35 cellular contexts compared by ENCODE assay signal in the genomic region with DNA sequence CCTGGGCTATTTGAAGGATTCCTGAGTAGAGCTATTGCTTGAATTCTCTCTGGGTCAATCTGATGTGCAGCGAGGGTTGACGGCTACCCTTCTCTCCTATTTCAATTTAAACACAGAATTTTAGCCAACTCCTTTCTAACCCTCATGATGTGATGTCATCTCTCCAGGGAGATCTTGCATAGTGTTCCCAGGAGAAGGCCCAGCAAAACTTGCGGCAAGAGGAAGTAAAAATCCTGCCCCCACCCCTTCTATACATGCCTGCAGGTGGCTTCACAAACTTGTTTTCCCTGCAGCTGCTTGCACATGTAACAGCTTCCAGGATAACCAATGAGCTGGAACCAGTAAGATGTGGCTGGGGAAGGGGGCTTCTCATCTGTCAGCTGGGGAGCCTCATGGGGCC.
"Had no signal": no experiment of that assay in that cellular context is flagged by ENCODE, and none has a peak within 500 bp of the region (broad histone marks: within the 10 kb centered on the region; RNA-seq: fewer than 3 reads in every experiment).

No MANE protein-coding gene starts in this region.

- H3K36me3 ChIP-seq: ascending aorta, cardiac muscle cell had no signal

- H3K9me3 Mint-ChIP-seq: activated CD8-positive, alpha-beta T cell treated with anti-CD3 and anti-CD28 coated beads for 36 hours; central memory CD8-positive, alpha-beta T cell had no signal

- H3K27ac ChIP-seq: ascending aorta, cardiac muscle cell, VCaP had no signal

- H3K4me3 Mint-ChIP-seq: activated B cell treated with CpG ODN at 0.5 μM for 24 hours; activated CD4-positive, alpha-beta memory T cell treated with anti-CD3 and anti-CD28 coated beads for 36 hours; activated CD4-positive, alpha-beta T cell treated with anti-CD3 and anti-CD28 coated beads, Interleukin-2, amount 10 ng/mL, durations not matched to agents 24 days and 14 days; activated CD8-positive, alpha-beta T cell treated with anti-CD3 and anti-CD28 coated beads for 36 hours; activated naive CD4-positive, alpha-beta T cell treated with anti-CD3 and anti-CD28 coated beads, Interleukin-2, amount 10 ng/mL, durations not matched to agents 7 days and 5 days; activated naive CD4-positive, alpha-beta T cell treated with anti-CD3 and anti-CD28 coated beads, Interleukin-2, amount 50 U/mL, for 24 hours; activated naive CD8-positive, alpha-beta T cell; activated naive CD8-positive, alpha-beta T cell treated with anti-CD3 and anti-CD28 coated beads, Interleukin-2, amount 10 ng/mL, durations not matched to agents 7 days and 5 days; activated naive CD8-positive, alpha-beta T cell treated with anti-CD3 and anti-CD28 coated beads, Interleukin-2, amount 50 U/mL, for 24 hours; activated T-cell treated with anti-CD3 and anti-CD28 coated beads, Interleukin-2, amount 50 U/mL, for 4 hours; activated T-cell treated with anti-CD3 and anti-CD28 coated beads, Interleukin-2, amount 50 U/mL, for 72 hours; activated T-helper 1 cell treated with anti-CD3 and anti-CD28 coated beads, Interleukin-12 subunit alpha, Interleukin-12 subunit beta, Interleukin-2, Interleukin-4 antibody, amounts not matched to agents 30 ng/mL and 10 ng/mL and 1 ng/mL, durations not matched to agents 14 hours and 24 hours and 36 hours; activated T-helper 17 cell treated with anti-CD3 and anti-CD28 coated beads, Interleukin-2, amount 50 U/mL, for 72 hours; brain; central memory CD8-positive, alpha-beta T cell; T-helper 1 cell treated with Interleukin-12 subunit alpha and Interleukin-12 subunit beta and Interleukin-4 antibody, amounts not matched to agents 30 μg/mL and 1 μg/mL, for 36 hours; T-helper 2 cell treated with Interferon-gamma antibody and Interleukin-4, amounts not matched to agents 5 μg/mL and 100 μg/mL, for 36 hours had no signal

- H3K27ac Mint-ChIP-seq: activated B cell treated with CpG ODN at 0.5 μM for 24 hours; activated CD4-positive, alpha-beta memory T cell treated with anti-CD3 and anti-CD28 coated beads for 36 hours; activated CD4-positive, alpha-beta T cell treated with anti-CD3 and anti-CD28 coated beads, Interleukin-2, amount 10 ng/mL, durations not matched to agents 24 days and 14 days; activated CD8-positive, alpha-beta T cell treated with anti-CD3 and anti-CD28 coated beads for 36 hours; activated naive CD4-positive, alpha-beta T cell treated with anti-CD3 and anti-CD28 coated beads, Interleukin-2, amount 10 ng/mL, durations not matched to agents 7 days and 5 days; activated naive CD4-positive, alpha-beta T cell treated with anti-CD3 and anti-CD28 coated beads, Interleukin-2, amount 50 U/mL, for 24 hours; activated naive CD8-positive, alpha-beta T cell; activated naive CD8-positive, alpha-beta T cell treated with anti-CD3 and anti-CD28 coated beads, Interleukin-2, amount 10 ng/mL, durations not matched to agents 7 days and 5 days; activated naive CD8-positive, alpha-beta T cell treated with anti-CD3 and anti-CD28 coated beads, Interleukin-2, amount 50 U/mL, for 24 hours; activated T-cell treated with anti-CD3 and anti-CD28 coated beads, Interleukin-2, amount 50 U/mL, for 72 hours; activated T-helper 1 cell treated with anti-CD3 and anti-CD28 coated beads, Interleukin-12 subunit alpha, Interleukin-12 subunit beta, Interleukin-2, Interleukin-4 antibody, amounts not matched to agents 30 ng/mL and 10 ng/mL and 1 ng/mL, durations not matched to agents 14 hours and 24 hours and 36 hours; activated T-helper 17 cell treated with anti-CD3 and anti-CD28 coated beads, Interleukin-2, amount 50 U/mL, for 72 hours; brain; T-helper 1 cell treated with Interleukin-12 subunit alpha and Interleukin-12 subunit beta and Interleukin-4 antibody, amounts not matched to agents 30 μg/mL and 1 μg/mL, for 36 hours; T-helper 2 cell treated with Interferon-gamma antibody and Interleukin-4, amounts not matched to agents 5 μg/mL and 100 μg/mL, for 36 hours had no signal

- H3K27me3 ChIP-seq: ascending aorta, cardiac muscle cell had no signal

- ATAC-seq: activated CD8-positive, alpha-beta T cell treated with anti-CD3 and anti-CD28 coated beads for 36 hours; activated naive CD8-positive, alpha-beta T cell treated with anti-CD3 and anti-CD28 coated beads, Interleukin-2, amount 50 U/mL, for 24 hours; activated T-cell treated with anti-CD3 and anti-CD28 coated beads, Interleukin-2, amount 50 U/mL, for 4 hours; activated T-cell treated with anti-CD3 and anti-CD28 coated beads, Interleukin-2, amount 50 U/mL, for 72 hours; activated T-helper 17 cell treated with anti-CD3 and anti-CD28 coated beads, Interleukin-2, amount 50 U/mL, for 72 hours had no signal

- H3K36me3 Mint-ChIP-seq: activated CD4-positive, alpha-beta memory T cell treated with anti-CD3 and anti-CD28 coated beads for 36 hours; activated naive CD4-positive, alpha-beta T cell treated with anti-CD3 and anti-CD28 coated beads, Interleukin-2, amount 10 ng/mL, durations not matched to agents 7 days and 5 days; activated naive CD4-positive, alpha-beta T cell treated with anti-CD3 and anti-CD28 coated beads, Interleukin-2, amount 50 U/mL, for 24 hours; activated naive CD8-positive, alpha-beta T cell; activated naive CD8-positive, alpha-beta T cell treated with anti-CD3 and anti-CD28 coated beads, Interleukin-2, amount 10 ng/mL, durations not matched to agents 7 days and 5 days; brain had no signal

- H3K9me3 ChIP-seq: ascending aorta had no signal

- H3K4me1 ChIP-seq: ascending aorta had no signal

- DNase-seq: activated B cell treated with CpG ODN at 0.5 μM for 24 hours; activated CD4-positive, alpha-beta memory T cell treated with anti-CD3 and anti-CD28 coated beads for 36 hours; activated CD4-positive, alpha-beta T cell treated with anti-CD3 and anti-CD28 coated beads for 4 hours; activated CD4-positive, alpha-beta T cell treated with anti-CD3 and anti-CD28 coated beads, Interleukin-2, amount 10 ng/mL, durations not matched to agents 24 days and 14 days; activated CD4-positive, alpha-beta T cell treated with anti-CD3 and anti-CD28 coated beads, Interleukin-2, amount 50 U/mL, for 1 hour; activated CD4-positive, alpha-beta T cell treated with anti-CD3 and anti-CD28 coated beads, Interleukin-2, amount 50 U/mL, for 4 hours; activated CD4-positive, CD25-positive, alpha-beta regulatory T cell treated with anti-CD3 and anti-CD28 coated beads, Interleukin-2, amount 50 U/mL, for 72 hours; activated CD8-positive, alpha-beta memory T cell treated with anti-CD3 and anti-CD28 coated beads, Interleukin-2, amount 50 U/mL, for 4 hours; activated CD8-positive, alpha-beta T cell treated with anti-CD3 and anti-CD28 coated beads for 36 hours; activated effector memory CD4-positive, alpha-beta T cell treated with anti-CD3 and anti-CD28 coated beads, Interleukin-2, amount 50 U/mL, for 16 hours; activated gamma-delta T cell treated with Interleukin-2 at 50 U/mL for 16 hours; activated naive CD4-positive, alpha-beta T cell; activated naive CD4-positive, alpha-beta T cell treated with anti-CD3 and anti-CD28 coated beads, Interleukin-2, amount 10 ng/mL, durations not matched to agents 7 days and 5 days; activated naive CD8-positive, alpha-beta T cell treated with anti-CD3 and anti-CD28 coated beads, Interleukin-2, amount 10 ng/mL, durations not matched to agents 7 days and 5 days; activated naive CD8-positive, alpha-beta T cell treated with anti-CD3 and anti-CD28 coated beads, Interleukin-2, amount 50 U/mL, for 24 hours; activated T-cell treated with anti-CD3 and anti-CD28 coated beads for 4 hours; activated T-cell treated with anti-CD3 and anti-CD28 coated beads, Interleukin-2, amount 50 U/mL, for 1 hour; activated T-cell treated with anti-CD3 and anti-CD28 coated beads, Interleukin-2, amount 50 U/mL, for 4 hours; activated T-cell treated with anti-CD3 and anti-CD28 coated beads, Interleukin-2, amount 50 U/mL, for 72 hours; amygdala; anterior cingulate cortex; cerebellar nuclear complex; T-helper 2 cell; T-helper 9 cell had no signal

- H3K27me3 Mint-ChIP-seq: activated B cell treated with CpG ODN at 0.5 μM for 24 hours; activated CD4-positive, alpha-beta T cell treated with anti-CD3 and anti-CD28 coated beads, Interleukin-2, amount 10 ng/mL, durations not matched to agents 24 days and 14 days; activated CD8-positive, alpha-beta T cell treated with anti-CD3 and anti-CD28 coated beads for 36 hours; activated naive CD4-positive, alpha-beta T cell treated with anti-CD3 and anti-CD28 coated beads, Interleukin-2, amount 10 ng/mL, durations not matched to agents 7 days and 5 days; activated naive CD8-positive, alpha-beta T cell; activated naive CD8-positive, alpha-beta T cell treated with anti-CD3 and anti-CD28 coated beads, Interleukin-2, amount 10 ng/mL, durations not matched to agents 7 days and 5 days; activated naive CD8-positive, alpha-beta T cell treated with anti-CD3 and anti-CD28 coated beads, Interleukin-2, amount 50 U/mL, for 24 hours; activated T-helper 17 cell treated with anti-CD3 and anti-CD28 coated beads, Interleukin-2, amount 50 U/mL, for 72 hours had no signal

- H3K4me3 ChIP-seq: ascending aorta, cardiac muscle cell had no signal

- H3K4me1 Mint-ChIP-seq: activated B cell treated with CpG ODN at 0.5 μM for 24 hours; activated CD4-positive, alpha-beta T cell treated with anti-CD3 and anti-CD28 coated beads, Interleukin-2, amount 10 ng/mL, durations not matched to agents 24 days and 14 days; activated naive CD4-positive, alpha-beta T cell treated with anti-CD3 and anti-CD28 coated beads, Interleukin-2, amount 10 ng/mL, durations not matched to agents 7 days and 5 days; activated naive CD4-positive, alpha-beta T cell treated with anti-CD3 and anti-CD28 coated beads, Interleukin-2, amount 50 U/mL, for 24 hours; activated naive CD8-positive, alpha-beta T cell treated with anti-CD3 and anti-CD28 coated beads, Interleukin-2, amount 10 ng/mL, durations not matched to agents 7 days and 5 days; activated naive CD8-positive, alpha-beta T cell treated with anti-CD3 and anti-CD28 coated beads, Interleukin-2, amount 50 U/mL, for 24 hours; activated T-helper 17 cell treated with anti-CD3 and anti-CD28 coated beads, Interleukin-2, amount 50 U/mL, for 72 hours; central memory CD8-positive, alpha-beta T cell had no signal
